In genomic region chr6:3318821-3319540, GRCh38 we compare ENCODE assay signal across 18 cellular contexts.
DNase-seq lines count a peak whose midpoint lies in the region; ATAC-seq, FAIRE-seq and TF ChIP-seq lines count a peak whose summit lies in the region.
"Had no signal": no experiment of that assay in that cellular context is flagged by ENCODE, and none has a peak within 500 bp of the region (broad histone marks: within the 10 kb centered on the region; RNA-seq: fewer than 3 reads in every experiment).

No MANE protein-coding gene starts in this region.

- no peak for TF ChIP-seq EP300 in HepG2 (IDR thresholded peaks at IDR 0.05; ENCODE audit: low read depth in 2 of 2, low read length in 2 of 2)
- no peak for TF ChIP-seq EP300 in HepG2 (CRISPR knock-in tag; IDR thresholded peaks at IDR 0.05; ENCODE audit: borderline replicate concordance)

- CTCF ChIA-PET in HepG2 (lab: Yijun Ruan, JAX; ENCODE audit: low intra/inter-chr PET ratio, low total read pairs): no interaction called here

- TF ChIP-seq POLR2A in spleen (IDR thresholded peaks at IDR 0.05) (no peak), HepG2 (IDR thresholded peaks at IDR 0.05; ENCODE audit: insufficient read depth in 1 of 2, low read depth in 2 of 2, low read length in 2 of 2) (no peak)

- no peaks in the 10 kb centered on the region for H3K36me3 ChIP-seq in Karpas-422 (ENCODE audit: insufficient read depth, low read length)
- no peaks in the 10 kb centered on the region for H3K36me3 ChIP-seq in endodermal cell (ENCODE audit: control insufficient read depth, insufficient read depth, low read length)
- no peaks in the 10 kb centered on the region for H3K36me3 ChIP-seq in spleen
- peaks cover 46 to 87% of the 10 kb centered on the region in 2 experiments for H3K36me3 ChIP-seq in HepG2 (replicated peaks in 1 of 2; ENCODE audit: control insufficient read depth in 1 of 2, insufficient read depth in 2 of 2, low read length in 2 of 2)
- H3K36me3 ChIP-seq: MG63, upper lobe of left lung had no signal

- H3K4me3 ChIP-seq in Karpas-422 (ENCODE audit: low read length) (no peak overlapping the region), endodermal cell (ENCODE audit: low read length) (no peak overlapping the region), spleen (no peak overlapping the region), HepG2 (replicated peaks in 1 of 3; ENCODE audit: insufficient read depth in 1 of 3, low read depth in 2 of 3, low read length in 3 of 3) (no peak overlapping the region)
- H3K4me3 ChIP-seq: A549, MG63, psoas muscle, upper lobe of left lung had no signal

- no peak for TF ChIP-seq CTCF in endodermal cell (conservative IDR thresholded peaks at IDR 0.05)
- no peak for TF ChIP-seq CTCF in spleen (IDR thresholded peaks at IDR 0.05 in 8 of 11, conservative IDR thresholded peaks at IDR 0.05 in 3 of 11)
- no peak for TF ChIP-seq CTCF in HepG2 (CRISPR knock-in tag; IDR thresholded peaks at IDR 0.05)

- H3K27me3 Mint-ChIP-seq in endodermal cell (ENCODE audit: insufficient read depth): no peaks in the 10 kb centered on the region

- H3K4me3 Mint-ChIP-seq in endodermal cell: no peak overlapping the region

- no peaks in the 10 kb centered on the region for H3K79me2 ChIP-seq in Karpas-422 (ENCODE audit: low read length)
- no peaks in the 10 kb centered on the region for H3K79me2 ChIP-seq in HepG2 (ENCODE audit: insufficient read depth, low read length)

- no peaks in the 10 kb centered on the region for H4K20me1 ChIP-seq in Karpas-422 (ENCODE audit: insufficient read depth, low read depth, low read length)
- no peaks in the 10 kb centered on the region for H4K20me1 ChIP-seq in HepG2 (ENCODE audit: insufficient read depth, low read length)

- H3K4me1 ChIP-seq in Karpas-422 (ENCODE audit: low read length) (no peaks in the 10 kb centered on the region), endodermal cell (ENCODE audit: control insufficient read depth, insufficient read depth, low read length) (no peaks in the 10 kb centered on the region), spleen (peaks cover 0 to 12% (median 8%) of the 10 kb centered on the region in 6 donors), HepG2 (ENCODE audit: insufficient read depth, low read length) (no peaks in the 10 kb centered on the region)

- H3K9ac ChIP-seq in Karpas-422 (ENCODE audit: low read length) (no peak overlapping the region), endodermal cell (ENCODE audit: extremely low read depth, low read length, poor library complexity, severe bottlenecking) (no peak overlapping the region), HepG2 (ENCODE audit: insufficient read depth, low read depth, low read length) (no peak overlapping the region)

- H3K9me3 ChIP-seq in Karpas-422 (ENCODE audit: low read length): no peaks in the 10 kb centered on the region
- H3K9me3 ChIP-seq in endodermal cell (ENCODE audit: control insufficient read depth, low read length): no peaks in the 10 kb centered on the region
- no peaks in the 10 kb centered on the region for H3K9me3 ChIP-seq in spleen
- H3K9me3 ChIP-seq in HepG2 (ENCODE audit: low read length): no peaks in the 10 kb centered on the region
- H3K9me3 ChIP-seq: A549, MG63, psoas muscle, upper lobe of left lung had no signal

- H3K27me3 ChIP-seq in Karpas-422 (ENCODE audit: low read length) (no peaks in the 10 kb centered on the region), endodermal cell (ENCODE audit: control insufficient read depth, insufficient read depth, low read length, poor library complexity, severe bottlenecking) (no peaks in the 10 kb centered on the region), spleen (replicated peaks in 1 of 7) (peaks cover 0 to 12% (median 0%) of the 10 kb centered on the region in 7 donors), HepG2 (ENCODE audit: control insufficient read depth in 1 of 2, insufficient read depth in 2 of 2, low read length in 2 of 2) (no peaks in the 10 kb centered on the region)
- H3K27me3 ChIP-seq: MG63, upper lobe of left lung had no signal

- no peak for FAIRE-seq in HepG2 (lab: Jason Lieb, UNC)
- FAIRE-seq: A549, GM19239, small intestine had no signal

- intact Hi-C loops in spleen (cut with DNase I; ENCODE audit: low total_unique reads): no loop called here
- intact Hi-C loops in HepG2 (cut with micrococcal nuclease; ENCODE audit: unreplicated experiment): no loop called here

- no TSS peak for BruUV-seq in HepG2 (replicated peaks; lab: Mats Ljungman, UMichigan)

- POLR2A ChIA-PET in HepG2 (lab: Yijun Ruan, JAX): no interaction called here

- H2AFZ ChIP-seq in Karpas-422 (ENCODE audit: low read length): no peak overlapping the region
- H2AFZ ChIP-seq in HepG2 (ENCODE audit: low read length): no peak overlapping the region

- in situ Hi-C loops in HepG2 (cut with HindIII; ENCODE audit: extremely low pct_ligation_motif_present, low pct_unique_long_range_greater_than_20kb): no loop called here

- no peaks in the 10 kb centered on the region for H3K4me1 Mint-ChIP-seq in endodermal cell

- H3K4me2 ChIP-seq in Karpas-422 (ENCODE audit: low read depth, low read length, poor library complexity, severe bottlenecking): no peak overlapping the region
- no peak overlapping the region for H3K4me2 ChIP-seq in HepG2 (ENCODE audit: low read depth, low read length)
- H3K4me2 ChIP-seq: A549 had no signal

- no peak for TF ChIP-seq RAD21 in HepG2 (CRISPR knock-in tag; IDR thresholded peaks at IDR 0.05)

- H3K36me3 Mint-ChIP-seq in endodermal cell (ENCODE audit: low read depth): no peaks in the 10 kb centered on the region

- WGBS in endodermal cell (ENCODE audit: insufficient coverage in 1 of 2, insufficient read length in 1 of 2), 2 experiments: 93 to 96% methylated on average over 11 to 13 of the region's 13 CpGs
- WGBS in spleen, 5 donors: 91 to 96% (median 92%) methylated on average over 13 of the region's 13 CpGs
- 95% methylated on average over 13 of the region's 13 CpGs for WGBS in HepG2 (ENCODE audit: low lambda C conversion rate)

- H3K27ac Mint-ChIP-seq in endodermal cell: no peak overlapping the region

- DNase-seq in activated CD8-positive, alpha-beta memory T cell treated with anti-CD3 and anti-CD28 coated beads, Interleukin-2, amount 50 U/mL, for 48 hours: peak; percentile 50
- DNase-seq in activated CD8-positive, alpha-beta memory T cell treated with anti-CD3 and anti-CD28 coated beads, Interleukin-2, amount 50 U/mL, for 4 hours: no peak
- DNase-seq in Karpas-422: peak; percentile 28
- DNase-seq in endodermal cell: peak; percentile 26
- DNase-seq in spleen: peak; percentile 52
- no peak for DNase-seq in HepG2 (ENCODE audit: low spot score)
- no peak for DNase-seq in NCI-H2171 (lab: John Stamatoyannopoulos, UW)
- DNase-seq: MG63, midbrain, PC-3, psoas muscle, SHP77, small intestine had no signal

- ATAC-seq in GM18858 (IDR thresholded peaks at IDR 0.05; ENCODE audit: unreplicated experiment) (no peak), HepG2 (no peak; the same call in 2 of the 3 replicates)
- ATAC-seq: A549, left lobe of liver, PC-3 had no signal

- no peak overlapping the region for H3K27ac ChIP-seq in Karpas-422 (ENCODE audit: low read length)
- no peak overlapping the region for H3K27ac ChIP-seq in endodermal cell (ENCODE audit: low read depth, low read length)
- H3K27ac ChIP-seq in spleen: no peak overlapping the region
- no peak overlapping the region for H3K27ac ChIP-seq in HepG2 (ENCODE audit: extremely low read length, insufficient read depth, low read length)
- H3K27ac ChIP-seq: A549, psoas muscle, upper lobe of left lung had no signal

- no peaks in the 10 kb centered on the region for H3K9me3 Mint-ChIP-seq in endodermal cell

- H3K9me2 ChIP-seq in Karpas-422 (replicated peaks; ENCODE audit: insufficient read depth, low read length): no peaks in the 10 kb centered on the region

TF ChIP-seq in HepG2, 621 proteins besides CTCF, POLR2A, EP300 and RAD21 (continues in another document):
- TF ChIP-seq POLR2AphosphoS5 (IDR thresholded peaks at IDR 0.05; ENCODE audit: low read depth, low read length): no peak
- TF ChIP-seq ELF3 (CRISPR knock-in tag; IDR thresholded peaks at IDR 0.05): no peak
- no peak for TF ChIP-seq THAP8 (CRISPR knock-in tag; IDR thresholded peaks at IDR 0.05; ENCODE audit: borderline replicate concordance)
- no peak for TF ChIP-seq HNRNPH1 (optimal IDR thresholded peaks at IDR 0.05; ENCODE audit: low read depth, low read length)
- TF ChIP-seq ZNF235 (CRISPR knock-in tag; IDR thresholded peaks at IDR 0.05; ENCODE audit: borderline replicate concordance): no peak
- no peak for TF ChIP-seq ZNF570 (CRISPR knock-in tag; IDR thresholded peaks at IDR 0.05; ENCODE audit: borderline replicate concordance)
- TF ChIP-seq RCOR2 (CRISPR knock-in tag; IDR thresholded peaks at IDR 0.05): no peak
- no peak for TF ChIP-seq MEIS2 (CRISPR knock-in tag; IDR thresholded peaks at IDR 0.05)
- TF ChIP-seq ZNF20 (CRISPR knock-in tag; IDR thresholded peaks at IDR 0.05): no peak
- no peak for TF ChIP-seq ZNF652 (CRISPR knock-in tag; IDR thresholded peaks at IDR 0.05; ENCODE audit: borderline replicate concordance, low read depth)
- no peak for TF ChIP-seq ZKSCAN8 (CRISPR knock-in tag; IDR thresholded peaks at IDR 0.05; ENCODE audit: borderline replicate concordance)
- no peak for TF ChIP-seq MED8 (CRISPR knock-in tag; IDR thresholded peaks at IDR 0.05; ENCODE audit: insufficient replicate concordance)
- TF ChIP-seq MATR3 (CRISPR knock-in tag; IDR thresholded peaks at IDR 0.05): no peak
- TF ChIP-seq ATM (IDR thresholded peaks at IDR 0.05; ENCODE audit: borderline replicate concordance): no peak

Comparison
In these comparisons a context has a peak if more than half of its experiments do, and no peak if none do; other contexts are left out.
1. DNase-seq: peak in activated CD8-positive, alpha-beta memory T cell treated with anti-CD3 and anti-CD28 coated beads, Interleukin-2, amount 50 U/mL, for 48 hours (single experiment), Karpas-422 (single experiment), endodermal cell (single experiment) and spleen (single experiment); none in activated CD8-positive, alpha-beta memory T cell treated with anti-CD3 and anti-CD28 coated beads, Interleukin-2, amount 50 U/mL, for 4 hours (single experiment), HepG2 (single experiment) and NCI-H2171 (single experiment).